ENCODE assay signal across 8 cellular contexts in the genomic region with DNA sequence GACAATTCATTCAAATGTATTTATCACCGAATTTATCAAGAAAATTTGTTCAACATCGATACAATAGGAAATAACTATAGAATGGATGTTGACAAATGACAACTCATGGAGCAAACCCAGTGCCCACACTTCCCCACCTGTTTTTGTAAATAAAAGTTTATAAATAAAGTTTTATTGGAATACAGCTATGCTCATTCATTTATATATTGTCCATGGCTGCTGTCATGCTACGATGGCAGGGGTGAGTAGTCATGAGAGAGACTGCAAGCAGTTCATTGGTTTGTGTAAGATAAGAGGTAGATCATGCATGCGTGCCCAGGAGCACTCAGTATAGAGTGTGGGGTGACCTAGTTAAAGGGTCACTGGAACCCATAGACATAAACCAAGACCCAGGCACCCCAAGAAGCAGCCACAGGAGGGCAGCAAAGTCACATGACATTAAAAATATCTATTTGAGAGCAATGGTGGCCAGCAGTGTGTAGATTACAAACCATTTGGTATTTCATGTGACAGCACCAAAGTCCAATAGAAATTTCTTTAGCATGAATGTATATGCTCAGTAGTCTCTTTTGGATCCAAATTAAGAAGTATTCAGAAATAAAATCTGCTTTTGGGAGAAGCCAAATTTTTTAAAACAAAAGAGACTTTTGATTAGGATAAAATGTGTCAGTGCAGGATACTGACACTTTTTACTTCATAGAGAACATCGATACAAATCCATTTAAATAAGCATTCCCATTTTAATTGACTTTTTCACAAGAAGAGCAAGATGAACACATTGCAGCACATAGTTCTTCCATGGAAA.
DNase-seq lines count a peak whose midpoint lies in the region; ATAC-seq and TF ChIP-seq lines count a peak whose summit lies in the region.

No MANE protein-coding gene starts in this region.

- H3K27ac ChIP-seq in iPS DF 6.9 (ENCODE audit: low read length) = no peak overlapping the region
- no peak overlapping the region for H3K27ac ChIP-seq in tibial nerve

- H3K4me1 ChIP-seq in iPS DF 6.9 (ENCODE audit: control insufficient read depth, insufficient read depth, low read length) (no peaks in the 10 kb centered on the region), tibial nerve (peaks cover 0 to 8% (median 2%) of the 10 kb centered on the region in 4 donors)

- WGBS in iPS DF 6.9 (ENCODE audit: insufficient coverage, insufficient read length) = no CpG with 5 or more reads among the region's 5 CpGs
- 87 to 90% methylated on average over 5 of the region's 5 CpGs for WGBS in tibial nerve, 2 donors

- TF ChIP-seq POLR2A in tibial nerve (IDR thresholded peaks at IDR 0.05) = no peak

- H3K27me3 ChIP-seq in iPS DF 6.9 (ENCODE audit: control insufficient read depth, insufficient read depth, low read length) (no peaks in the 10 kb centered on the region), tibial nerve (no peaks in the 10 kb centered on the region)

- no peak overlapping the region for H3K4me3 ChIP-seq in iPS DF 6.9 (ENCODE audit: low read length)
- H3K4me3 ChIP-seq in tibial nerve = no peak overlapping the region

- TF ChIP-seq EP300 in tibial nerve (IDR thresholded peaks at IDR 0.05) = no peak

- DNase-seq in NCI-H2081 (lab: John Stamatoyannopoulos, UW) (peak; percentile 45 to 46), NCI-H2081 treated with DMSO at 0.1 percent for 48 hours (lab: John Stamatoyannopoulos, UW) (no peak), HT-29 (ENCODE audit: low spot score) (peak; percentile 83), iPS DF 6.9 (ENCODE audit: low read depth, low spot score) (peak; percentile 43), tibial nerve (ENCODE audit: low spot score in 2 of 2) (peak; percentile 59 to 76), NCI-H187 (lab: John Stamatoyannopoulos, UW) (no peak)
- peak; percentile 2 for DNase-seq in activated CD4-positive, alpha-beta T cell treated with anti-CD3 and anti-CD28 coated beads, Interleukin-2, amount 50 U/mL, for 1 hour

- H3K36me3 ChIP-seq in iPS DF 6.9 (ENCODE audit: control insufficient read depth, insufficient read depth, low read length) = no peaks in the 10 kb centered on the region
- H3K36me3 ChIP-seq in tibial nerve = no peaks in the 10 kb centered on the region

- peak; percentile 35 to 48 (median 40) for TF ChIP-seq CTCF in tibial nerve (IDR thresholded peaks at IDR 0.05)

- ATAC-seq in GM21786 (IDR thresholded peaks at IDR 0.05; ENCODE audit: unreplicated experiment) = no peak

- H3K9me3 ChIP-seq in iPS DF 6.9 (ENCODE audit: control insufficient read depth, insufficient read depth, low read length) (no peaks in the 10 kb centered on the region), tibial nerve (peaks cover 0 to 13% (median 0%) of the 10 kb centered on the region in 4 donors)

Comparison
In these comparisons a context has a peak if more than half of its experiments do, and no peak if none do; other contexts are left out.
1. DNase-seq: peak in NCI-H2081 (2 of 2), HT-29 (single experiment), activated CD4-positive, alpha-beta T cell treated with anti-CD3 and anti-CD28 coated beads, Interleukin-2, amount 50 U/mL, for 1 hour (single experiment), iPS DF 6.9 (single experiment) and tibial nerve (2 of 2); none in NCI-H2081 treated with DMSO at 0.1 percent for 48 hours (single experiment) and NCI-H187 (0 of 2).